22 cellular contexts compared by ENCODE assay signal in genomic region chr19:58319241-58319640, GRCh38.
"Had no signal": no experiment of that assay in that cellular context is flagged by ENCODE, and none has a peak within 500 bp of the region (broad histone marks: within the 10 kb centered on the region; RNA-seq: fewer than 3 reads in every experiment).

No MANE protein-coding gene starts in this region.

- H3K9me3 ChIP-seq: Peyer's patch had no signal

- H3K27ac ChIP-seq: brain microvascular endothelial cell, Peyer's patch, SJSA1 had no signal

- H3K27me3 ChIP-seq: brain microvascular endothelial cell, Peyer's patch, SJSA1 had no signal

- H3K4me3 ChIP-seq: Peyer's patch, SJSA1 had no signal

- DNase-seq: activated CD4-positive, alpha-beta memory T cell treated with anti-CD3 and anti-CD28 coated beads for 36 hours; activated CD4-positive, alpha-beta T cell treated with anti-CD3 and anti-CD28 coated beads for 1 hour; activated CD4-positive, alpha-beta T cell treated with anti-CD3 and anti-CD28 coated beads, Interleukin-2, amount 10 ng/mL, durations not matched to agents 7 days and 5 days; activated CD8-positive, alpha-beta memory T cell treated with anti-CD3 and anti-CD28 coated beads for 24 hours; activated effector memory CD4-positive, alpha-beta T cell treated with anti-CD3 and anti-CD28 coated beads, Interleukin-2, amount 50 U/mL, for 16 hours; activated naive CD4-positive, alpha-beta T cell treated with Interleukin-2 at 50 U/mL for 16 hours; activated T-cell treated with anti-CD3 and anti-CD28 coated beads, Interleukin-2, amount 50 U/mL, for 4 hours; amygdala; brain microvascular endothelial cell; MM.1S; NCI-H1105; NCI-H1436; NCI-H1694 treated with DMSO at 0.1 percent for 48 hours; NCI-H2029 treated with DMSO at 0.1 percent for 48 hours; NCI-H345; NCI-H510A; NCI-H69; SHP77; T-helper 17 cell; T-helper 9 cell had no signal

- H3K4me1 ChIP-seq: Peyer's patch, SJSA1 had no signal
